Comparison of ENCODE assay signal across 16 cellular contexts in the genomic region with DNA sequence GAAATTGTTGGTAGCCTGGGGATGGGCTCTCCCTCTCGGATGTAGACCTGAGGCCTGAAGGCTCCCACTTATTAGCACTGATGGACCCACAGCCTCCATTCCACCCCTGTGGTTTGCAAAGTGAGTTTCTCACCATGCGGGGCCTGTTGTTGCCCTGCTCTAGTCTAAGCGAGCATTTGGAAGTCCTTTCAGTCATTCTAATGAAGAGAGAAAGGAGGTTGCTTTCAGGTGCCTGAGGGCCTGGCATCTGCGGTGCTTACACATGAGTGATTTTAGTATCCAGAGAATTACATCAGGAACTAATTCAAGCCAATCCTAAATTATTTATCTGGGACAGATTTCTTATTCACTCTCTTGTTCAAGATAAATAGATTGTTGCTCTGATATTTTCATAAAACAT.
DNase-seq lines count a peak whose midpoint lies in the region; ATAC-seq lines count a peak whose summit lies in the region.
"Had no signal": no experiment of that assay in that cellular context is flagged by ENCODE, and none has a peak within 500 bp of the region (broad histone marks: within the 10 kb centered on the region; RNA-seq: fewer than 3 reads in every experiment).

No MANE protein-coding gene starts in this region.

- DNase-seq in ELF-1 (ENCODE audit: low read depth, low spot score), result peak; percentile 64
- peak; percentile 37 for DNase-seq in M059J (ENCODE audit: low read depth)
- DNase-seq in RPMI7951 (ENCODE audit: low read depth), result peak; percentile 27
- peak; percentile 39 for DNase-seq in retina
- DNase-seq in H7, result no peak
- no peak for DNase-seq in amniotic stem cell (lab: John Stamatoyannopoulos, UW)
- DNase-seq: BE2C; CD4-positive, alpha-beta memory T cell; HFFc6; MG63; NCI-H1092 treated with DMSO at 0.1 percent for 48 hours; NCI-H2029 treated with DMSO at 0.1 percent for 48 hours; NCI-H2227 treated with DMSO at 0.1 percent for 48 hours; SHP77 had no signal

- ATAC-seq in HG02571 (IDR thresholded peaks at IDR 0.05; ENCODE audit: unreplicated experiment), result no peak
- ATAC-seq: Panc1 had no signal

- no peak overlapping the region for H3K4me3 ChIP-seq in H7 (ENCODE audit: insufficient read depth, low read depth, low read length)
- H3K4me3 ChIP-seq: MG63 had no signal

- no peaks in the 10 kb centered on the region for H3K27me3 ChIP-seq in H7 (ENCODE audit: control insufficient read depth, insufficient read depth, low read length)
- H3K27me3 ChIP-seq: MG63 had no signal

- H3K36me3 ChIP-seq in H7 (replicated peaks; ENCODE audit: control insufficient read depth, insufficient read depth, low read length), result no peaks in the 10 kb centered on the region
- H3K36me3 ChIP-seq: BE2C, MG63 had no signal

Comparison
In these comparisons a context has a peak if more than half of its experiments do, and no peak if none do; other contexts are left out.
1. DNase-seq: peak in ELF-1 (single experiment), M059J (single experiment), RPMI7951 (single experiment) and retina (single experiment); none in H7 (single experiment) and amniotic stem cell (single experiment).